23 cellular contexts compared by ENCODE assay signal in genomic region chr1:220353229-220354012, GRCh38.
DNase-seq lines count a peak whose midpoint lies in the region; ATAC-seq and TF ChIP-seq lines count a peak whose summit lies in the region.
"Had no signal": no experiment of that assay in that cellular context is flagged by ENCODE, and none has a peak within 500 bp of the region (broad histone marks: within the 10 kb centered on the region; RNA-seq: fewer than 3 reads in every experiment).

No MANE protein-coding gene starts in this region.

- BruUV-seq in HCT116 (replicated peaks; lab: Mats Ljungman, UMichigan), result no TSS peak

- H4K20me1 ChIP-seq in HCT116 (ENCODE audit: insufficient read depth) (no peaks in the 10 kb centered on the region), OCI-LY1 (ENCODE audit: insufficient read depth, low read length) (no peaks in the 10 kb centered on the region)

- CTCF ChIA-PET in HCT116 (lab: Charles Lee), result no interaction called here

- no peaks in the 10 kb centered on the region for H3F3A ChIP-seq in OCI-LY1 (ENCODE audit: insufficient read depth, low read length)

- H3K9me2 ChIP-seq in HCT116 (ENCODE audit: insufficient read depth) (no peaks in the 10 kb centered on the region), OCI-LY1 (ENCODE audit: low read depth, low read length) (no peaks in the 10 kb centered on the region)

- H3K9ac ChIP-seq in HCT116 (ENCODE audit: low read length) (no peak overlapping the region), OCI-LY1 (ENCODE audit: low read length) (no peak overlapping the region)

- H3K36me3 ChIP-seq in HCT116 (ENCODE audit: control insufficient read depth in 1 of 2, insufficient read depth in 2 of 2, low read length in 2 of 2) (no peaks in the 10 kb centered on the region), OCI-LY1 (ENCODE audit: insufficient read depth, low read length) (no peaks in the 10 kb centered on the region)
- H3K36me3 ChIP-seq: adrenal gland, cardiac muscle cell had no signal

- no peak for TF ChIP-seq RAD21 in HCT116 (IDR thresholded peaks at IDR 0.05; ENCODE audit: low read depth)

- no peaks in the 10 kb centered on the region for H3K4me1 Mint-ChIP-seq in activated T-helper 17 cell treated with anti-CD3 and anti-CD28 coated beads, Interleukin-2, amount 50 U/mL, for 72 hours
- H3K4me1 Mint-ChIP-seq: activated CD4-positive, alpha-beta T cell treated with anti-CD3 and anti-CD28 coated beads, Interleukin-2, amount 10 ng/mL, durations not matched to agents 24 days and 14 days; nephron had no signal

- RAD21 ChIA-PET in HCT116 (lab: Charles Lee; ENCODE audit: low non-redundant PET in 1 of 2, low total read pairs in 2 of 2, uncharacterized antibody in 2 of 2, unreplicated experiment in 2 of 2), result no interaction called here

- H3K9me3 ChIP-seq in HCT116 (ENCODE audit: control insufficient read depth in 1 of 2, insufficient read depth in 1 of 2, low read depth in 1 of 2, low read length in 2 of 2), result no peaks in the 10 kb centered on the region
- H3K9me3 ChIP-seq in OCI-LY1 (ENCODE audit: low read length), result no peaks in the 10 kb centered on the region
- H3K9me3 ChIP-seq: adrenal gland had no signal

- H3K27ac ChIP-seq in HCT116 (ENCODE audit: low read depth, low read length) (no peak overlapping the region), OCI-LY1 (ENCODE audit: low read depth, low read length, poor library complexity, severe bottlenecking) (no peak overlapping the region)
- H3K27ac ChIP-seq: 22Rv1, adrenal gland, cardiac muscle cell, dorsolateral prefrontal cortex, epithelial cell of prostate, RWPE1 had no signal

- DNase-seq in DMS 273 (lab: John Stamatoyannopoulos, UW; ENCODE audit: unreplicated experiment) (peak; percentile 33), DMS 273 treated with DMSO at 0.1 percent for 48 hours (lab: John Stamatoyannopoulos, UW) (no peak), HCT116 (ENCODE audit: low read depth, low spot score) (no peak), left kidney (ENCODE audit: low read depth, low spot score) (peak; percentile 28)
- DNase-seq: activated CD4-positive, alpha-beta T cell treated with anti-CD3 and anti-CD28 coated beads, Interleukin-2, amount 10 ng/mL, durations not matched to agents 24 days and 14 days; activated CD8-positive, alpha-beta memory T cell treated with anti-CD3 and anti-CD28 coated beads, Interleukin-2, amount 50 U/mL, for 48 hours; activated gamma-delta T cell treated with Interleukin-2 at 50 U/mL for 16 hours; adrenal gland; Calu3; dorsolateral prefrontal cortex; HFFc6; NCI-H1417 treated with DMSO at 0.1 percent for 48 hours; NCI-H2171 treated with DMSO at 0.1 percent for 48 hours; stimulated activated CD4-positive, alpha-beta T cell treated with anti-CD3 and anti-CD28 coated beads, Interleukin-4, amount 100 ng/mL, for 4 hours had no signal

- ATAC-seq in HCT116 (peak; percentile 85), HG03135 (IDR thresholded peaks at IDR 0.05; ENCODE audit: unreplicated experiment) (no peak), GM19023 (IDR thresholded peaks at IDR 0.05; ENCODE audit: unreplicated experiment) (no peak)
- no peak for ATAC-seq in activated T-helper 17 cell treated with anti-CD3 and anti-CD28 coated beads, Interleukin-2, amount 50 U/mL, for 72 hours (replicated peaks)

- H2AFZ ChIP-seq in HCT116 (ENCODE audit: low read depth, low read length, poor library complexity, severe bottlenecking) (no peak overlapping the region), OCI-LY1 (ENCODE audit: low read length) (no peak overlapping the region)

- intact Hi-C loops in HCT116 (cut with micrococcal nuclease), result no loop called here

- peak in 2 of 3 experiments; percentile 22 to 33; a peak in 3 of 6 replicates for TF ChIP-seq CTCF in HCT116 (IDR thresholded peaks at IDR 0.05 in 2 of 3, conservative IDR thresholded peaks at IDR 0.05 in 1 of 3; ENCODE audit: borderline replicate concordance in 1 of 3, insufficient read depth in 1 of 3, low read depth in 2 of 3, low read length in 2 of 3)
- TF ChIP-seq CTCF in OCI-LY1 (IDR thresholded peaks at IDR 0.05; ENCODE audit: low read length), result peak; percentile 9; the same call in 1 of the 2 replicates

- H3K36me3 Mint-ChIP-seq in activated T-helper 17 cell treated with anti-CD3 and anti-CD28 coated beads, Interleukin-2, amount 50 U/mL, for 72 hours (ENCODE audit: low read depth), result no peaks in the 10 kb centered on the region

- no peaks in the 10 kb centered on the region for H3K79me2 ChIP-seq in HCT116 (ENCODE audit: insufficient read depth, low read length)
- H3K79me2 ChIP-seq in OCI-LY1 (ENCODE audit: insufficient read depth, low read length), result no peaks in the 10 kb centered on the region

- POLR2A ChIA-PET in HCT116 (lab: Charles Lee), result no interaction called here

- no peaks in the 10 kb centered on the region for H3K9me3 Mint-ChIP-seq in activated T-helper 17 cell treated with anti-CD3 and anti-CD28 coated beads, Interleukin-2, amount 50 U/mL, for 72 hours
- H3K9me3 Mint-ChIP-seq: activated CD4-positive, alpha-beta T cell treated with anti-CD3 and anti-CD28 coated beads, Interleukin-2, amount 10 ng/mL, durations not matched to agents 24 days and 14 days; HFFc6; nephron had no signal

- TF ChIP-seq POLR2A in HCT116 (IDR thresholded peaks at IDR 0.05; ENCODE audit: borderline replicate concordance, extremely low read depth, insufficient read depth, insufficient read length), result no peak

- H3K4me1 ChIP-seq in HCT116 (ENCODE audit: control insufficient read depth in 1 of 2, insufficient read depth in 2 of 2, low read length in 2 of 2) (no peaks in the 10 kb centered on the region), OCI-LY1 (ENCODE audit: insufficient read depth, low read length, severe bottlenecking) (no peaks in the 10 kb centered on the region)
- H3K4me1 ChIP-seq: adrenal gland had no signal

- H3K27ac Mint-ChIP-seq in activated T-helper 17 cell treated with anti-CD3 and anti-CD28 coated beads, Interleukin-2, amount 50 U/mL, for 72 hours, result no peak overlapping the region
- H3K27ac Mint-ChIP-seq: activated CD4-positive, alpha-beta T cell treated with anti-CD3 and anti-CD28 coated beads, Interleukin-2, amount 10 ng/mL, durations not matched to agents 24 days and 14 days; HFFc6; nephron had no signal

- H3K4me3 Mint-ChIP-seq in activated T-helper 17 cell treated with anti-CD3 and anti-CD28 coated beads, Interleukin-2, amount 50 U/mL, for 72 hours, result no peak overlapping the region
- H3K4me3 Mint-ChIP-seq: activated CD4-positive, alpha-beta T cell treated with anti-CD3 and anti-CD28 coated beads, Interleukin-2, amount 10 ng/mL, durations not matched to agents 24 days and 14 days; HFFc6; nephron had no signal

- no peak overlapping the region for H3K4me3 ChIP-seq in HCT116 (replicated peaks in 1 of 2; ENCODE audit: low read depth in 1 of 2, low read length in 2 of 2)
- no peak overlapping the region for H3K4me3 ChIP-seq in OCI-LY1 (ENCODE audit: low read depth, low read length, poor library complexity, severe bottlenecking)
- H3K4me3 ChIP-seq: adrenal gland, cardiac muscle cell, dorsolateral prefrontal cortex had no signal

- no peak overlapping the region for H3K4me2 ChIP-seq in HCT116 (ENCODE audit: low read length)
- no peak overlapping the region for H3K4me2 ChIP-seq in OCI-LY1 (ENCODE audit: low read length)

- H3K27me3 ChIP-seq in HCT116 (ENCODE audit: insufficient read depth, low read length) (no peaks in the 10 kb centered on the region), OCI-LY1 (ENCODE audit: insufficient read depth, low read length) (no peaks in the 10 kb centered on the region)
- H3K27me3 ChIP-seq: adrenal gland, cardiac muscle cell, dorsolateral prefrontal cortex had no signal

- H3K27me3 Mint-ChIP-seq in activated T-helper 17 cell treated with anti-CD3 and anti-CD28 coated beads, Interleukin-2, amount 50 U/mL, for 72 hours, result peaks cover 12% of the 10 kb centered on the region

TF ChIP-seq in HCT116, 20 proteins besides CTCF, POLR2A, EP300 and RAD21:
- TF ChIP-seq EZH2phosphoT487 (IDR thresholded peaks at IDR 0.05; ENCODE audit: borderline replicate concordance) (no peak), JUND (IDR thresholded peaks at IDR 0.05) (no peak), CBX3 (IDR thresholded peaks at IDR 0.05; ENCODE audit: low read depth) (no peak), SRF (IDR thresholded peaks at IDR 0.05; ENCODE audit: low read depth) (no peak)

Comparison
In these comparisons a context has a peak if more than half of its experiments do, and no peak if none do; other contexts are left out.
1. DNase-seq: peak in DMS 273 (single experiment) and left kidney (single experiment); none in DMS 273 treated with DMSO at 0.1 percent for 48 hours (single experiment) and HCT116 (single experiment).